8 cellular contexts compared by ENCODE assay signal in the genomic region with DNA sequence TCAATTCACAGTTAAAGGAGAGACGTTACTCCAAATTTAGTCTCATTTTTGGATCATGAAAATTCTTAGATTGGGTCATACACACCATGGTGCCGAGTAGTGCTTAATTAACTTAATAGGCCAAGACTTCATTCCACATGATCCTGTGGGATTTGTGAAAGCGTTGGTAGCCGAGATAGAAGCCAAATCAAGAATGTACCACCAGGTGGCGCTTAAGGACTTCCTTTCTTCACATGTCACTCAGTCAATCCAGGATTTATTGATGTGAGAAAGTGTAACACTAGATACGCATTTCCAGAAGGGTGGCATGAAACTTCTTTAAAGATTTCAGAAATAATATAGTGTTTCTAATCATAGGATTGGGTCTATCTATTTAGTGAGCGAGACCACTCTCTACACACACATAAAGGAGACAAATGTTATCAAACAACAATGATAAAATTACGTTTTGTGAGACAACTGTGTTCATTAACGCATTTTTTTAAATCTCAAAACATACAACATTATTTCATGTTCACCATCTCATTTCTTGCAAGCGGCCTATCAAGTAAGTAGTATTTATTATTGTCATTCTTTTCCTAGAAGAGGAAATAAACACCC.
DNase-seq lines count a peak whose midpoint lies in the region; ATAC-seq, FAIRE-seq and TF ChIP-seq lines count a peak whose summit lies in the region.

No MANE protein-coding gene starts in this region.

- no peak overlapping the region for H3K9ac ChIP-seq in keratinocyte (ENCODE audit: control insufficient read depth, extremely low read depth, insufficient read depth, low read length)

- dilution Hi-C loops in keratinocyte (cut with MboI; ENCODE audit: extremely low pct_ligation_motif_present, low sequenced_read_pairs) = no loop called here

- TF ChIP-seq CTCF in D721Med (IDR thresholded peaks at IDR 0.05; ENCODE audit: insufficient read depth, missing control alignments) (peak; percentile 91), keratinocyte (optimal IDR thresholded peaks at IDR 0.05 in 1 of 3, IDR thresholded peaks at IDR 0.05 in 1 of 3, conservative IDR thresholded peaks at IDR 0.05 in 1 of 3; ENCODE audit: extremely low read depth in 1 of 3, insufficient read depth in 2 of 3, low read length in 3 of 3) (peak; percentile 61 to 72 (median 67)), thoracic aorta (IDR thresholded peaks at IDR 0.05) (peak; percentile 55)

- peak; percentile 89 for FAIRE-seq in D721Med (lab: Jason Lieb, UNC)
- FAIRE-seq in keratinocyte (lab: Jason Lieb, UNC) = peak; percentile 43

- H3K9me1 ChIP-seq in keratinocyte (ENCODE audit: control insufficient read depth, extremely low read depth, insufficient read depth, low read length) = no peaks in the 10 kb centered on the region

- H3K4me2 ChIP-seq in keratinocyte (ENCODE audit: control insufficient read depth, extremely low read depth, insufficient read depth, low read depth, low read length) = no peak overlapping the region

- no peaks in the 10 kb centered on the region for H3K79me2 ChIP-seq in keratinocyte (ENCODE audit: control insufficient read depth, insufficient read depth, low read length)

- H3K9me3 ChIP-seq in keratinocyte (ENCODE audit: control insufficient read depth, low read depth, low read length) (no peaks in the 10 kb centered on the region), thoracic aorta (no peaks in the 10 kb centered on the region)

- H3K4me1 ChIP-seq in keratinocyte (ENCODE audit: control insufficient read depth, extremely low read depth, insufficient read depth, low read length) = no peaks in the 10 kb centered on the region
- H3K4me1 ChIP-seq in thoracic aorta (ENCODE audit: control insufficient read depth in 1 of 2, low read depth in 2 of 2) = no peaks in the 10 kb centered on the region

- no peak overlapping the region for H2AFZ ChIP-seq in keratinocyte (ENCODE audit: control insufficient read depth, low read length)

- H3K36me3 ChIP-seq in keratinocyte (ENCODE audit: control insufficient read depth in 2 of 2, extremely low read depth in 1 of 2, insufficient read depth in 2 of 2, low read length in 2 of 2) (no peaks in the 10 kb centered on the region), thoracic aorta (no peaks in the 10 kb centered on the region)

- no peaks in the 10 kb centered on the region for H3K27me3 ChIP-seq in keratinocyte (ENCODE audit: control insufficient read depth, extremely low read depth, insufficient read depth, low read length)
- no peaks in the 10 kb centered on the region for H3K27me3 ChIP-seq in thoracic aorta (replicated peaks; ENCODE audit: insufficient read depth)

- H3K4me3 ChIP-seq in keratinocyte (ENCODE audit: control insufficient read depth in 2 of 3, extremely low read depth in 1 of 3, insufficient read depth in 2 of 3, low read depth in 1 of 3, low read length in 3 of 3) (no peak overlapping the region), thoracic aorta (no peak overlapping the region)

- H4K20me1 ChIP-seq in keratinocyte (ENCODE audit: control insufficient read depth, extremely low read depth, insufficient read depth, low read length) = no peaks in the 10 kb centered on the region

- H3K27ac ChIP-seq in keratinocyte (ENCODE audit: control insufficient read depth, insufficient read depth, low read length) (no peak overlapping the region), thoracic aorta (no peak overlapping the region)

- DNase-seq in D721Med (ENCODE audit: insufficient read length, low spot score) (no peak), NCI-H524 (lab: John Stamatoyannopoulos, UW) (peak; percentile 59 to 83), astrocyte of the hippocampus (ENCODE audit: low read depth, low spot score) (peak; percentile 78), keratinocyte (ENCODE audit: low read depth, low spot score) (peak; percentile 33), thoracic aorta (ENCODE audit: low spot score) (no peak)

- ATAC-seq in GM18868 (IDR thresholded peaks at IDR 0.05; ENCODE audit: unreplicated experiment) (peak; percentile 84), HG03342 (IDR thresholded peaks at IDR 0.05; ENCODE audit: unreplicated experiment) (peak; percentile 79), thoracic aorta (ENCODE audit: insufficient number of reproducible peaks, low FRiP score, low read depth) (no peak), HG03045 (IDR thresholded peaks at IDR 0.05; ENCODE audit: unreplicated experiment) (no peak)

Comparison
In these comparisons a context has a peak if more than half of its experiments do, and no peak if none do; other contexts are left out.
1. DNase-seq: peak in NCI-H524 (2 of 2), astrocyte of the hippocampus (single experiment) and keratinocyte (single experiment); none in D721Med (single experiment) and thoracic aorta (single experiment).
2. ATAC-seq: peak in GM18868 (single experiment) and HG03342 (single experiment); none in thoracic aorta (single experiment) and HG03045 (single experiment).
3. Peak in every context shown above with its lines, with median percentiles within 50 percentile points of each other: CTCF ChIP-seq.